In the genomic region with DNA sequence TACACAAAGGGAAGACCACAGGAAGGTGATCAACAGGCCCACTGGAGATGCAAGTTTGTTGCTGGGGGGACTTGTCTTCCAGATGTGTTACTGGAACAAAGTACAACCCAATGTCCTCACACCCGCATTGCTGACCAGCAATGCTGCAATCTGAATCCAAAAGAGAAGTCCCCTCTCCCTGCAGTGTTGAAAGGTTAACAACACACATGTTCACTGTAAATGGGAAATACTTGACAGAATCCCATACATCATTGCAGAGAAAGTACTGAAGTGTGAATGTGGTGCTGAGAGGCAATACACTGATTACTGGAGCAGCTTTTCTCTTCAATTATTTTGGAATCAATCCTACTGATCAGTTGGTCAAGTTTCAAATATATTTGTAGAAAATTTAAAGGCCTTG, we compare ENCODE assay signal across 28 cellular contexts.
"Had no signal": no experiment of that assay in that cellular context is flagged by ENCODE, and none has a peak within 500 bp of the region (broad histone marks: within the 10 kb centered on the region; RNA-seq: fewer than 3 reads in every experiment).

No MANE protein-coding gene starts in this region.

- H3K36me3 Mint-ChIP-seq: stimulated activated effector memory CD8-positive, alpha-beta T cell treated with anti-CD3 and anti-CD28 coated beads, Interleukin-12 subunit alpha, Interleukin-12 subunit beta, amount 100 ng/mL, for 72 hours; stimulated activated memory B cell treated with anti-CD40 and anti-IgM and Interleukin-4, amounts not matched to agents 10 μg/mL and 1 μg/mL and 100 μg/mL, for 72 hours; stimulated activated naive B cell treated with anti-CD40 and anti-IgM and Interleukin-4, amounts not matched to agents 10 μg/mL and 1 μg/mL and 100 μg/mL, for 72 hours; type B pancreatic cell had no signal

- H3K27me3 Mint-ChIP-seq: stimulated activated memory B cell treated with anti-CD40 and anti-IgM and Interleukin-4, amounts not matched to agents 10 μg/mL and 1 μg/mL and 100 μg/mL, for 72 hours; stimulated activated naive B cell treated with anti-CD40 and anti-IgM and Interleukin-4, amounts not matched to agents 10 μg/mL and 1 μg/mL and 100 μg/mL, for 72 hours; stimulated activated naive CD8-positive, alpha-beta T cell treated with anti-CD3 and anti-CD28 coated beads, Interleukin-15, Interleukin-2, amounts not matched to agents 100 ng/mL and 50 ng/mL, for 24 hours; type B pancreatic cell had no signal

- H3K27me3 ChIP-seq: stomach, suprapubic skin, testis, thyroid gland, tibial artery, tibial nerve, transverse colon, upper lobe of left lung, upper lobe of right lung, uterus, vagina had no signal

- H3K9me3 ChIP-seq: stomach, suprapubic skin, testis, thoracic aorta, thyroid gland, tibial artery, tibial nerve, transverse colon, upper lobe of left lung, upper lobe of right lung, uterus, vagina had no signal

- H3K36me3 ChIP-seq: stomach, suprapubic skin, thoracic aorta, thyroid gland, tibial artery, tibial nerve, transverse colon, upper lobe of left lung, upper lobe of right lung, uterus, vagina had no signal

- FAIRE-seq: urothelium cell line had no signal

- H3K27ac ChIP-seq: stomach, suprapubic skin, testis, thoracic aorta, thyroid gland, tibial artery, tibial nerve, transverse colon, upper lobe of left lung, upper lobe of right lung, uterus, vagina had no signal

- H3K4me1 ChIP-seq: stomach, suprapubic skin, testis, thyroid gland, tibial artery, tibial nerve, transverse colon, upper lobe of left lung, upper lobe of right lung, uterus, vagina had no signal

- H3K4me1 Mint-ChIP-seq: stimulated activated effector memory CD8-positive, alpha-beta T cell treated with anti-CD3 and anti-CD28 coated beads, Interleukin-12 subunit alpha, Interleukin-12 subunit beta, amount 100 ng/mL, for 72 hours; stimulated activated memory B cell treated with anti-CD40 and anti-IgM and Interleukin-4, amounts not matched to agents 10 μg/mL and 1 μg/mL and 100 μg/mL, for 72 hours; stimulated activated naive B cell treated with anti-CD40 and anti-IgM and Interleukin-4, amounts not matched to agents 10 μg/mL and 1 μg/mL and 100 μg/mL, for 72 hours had no signal

- DNase-seq: stimulated activated CD4-positive, alpha-beta T cell treated with anti-CD3 and anti-CD28 coated beads, Interleukin-2, amount 100 ng/mL, for 48 hours; stimulated activated CD4-positive, alpha-beta T cell treated with anti-CD3 and anti-CD28 coated beads, Interleukin-4, amount 100 ng/mL, for 1 hour; stimulated activated CD4-positive, alpha-beta T cell treated with anti-CD3 and anti-CD28 coated beads, Interleukin-4, amount 100 ng/mL, for 24 hours; stimulated activated CD4-positive, alpha-beta T cell treated with anti-CD3 and anti-CD28 coated beads, Interleukin-4, amount 100 ng/mL, for 4 hours; stimulated activated CD8-positive, alpha-beta memory T cell treated with anti-CD3 and anti-CD28 coated beads, Interleukin-4, amount 100 ng/mL, for 48 hours; stimulated activated naive B cell treated with anti-CD40 and anti-IgM and Interleukin-4, amounts not matched to agents 10 μg/mL and 1 μg/mL and 100 μg/mL, for 72 hours; stimulated activated naive CD4-positive, alpha-beta T cell; stimulated activated naive CD4-positive, alpha-beta T cell treated with Interleukin-2 at 50 U/mL for 16 hours; stimulated activated naive CD8-positive, alpha-beta T cell treated with anti-CD3 and anti-CD28 coated beads, Interleukin-15, Interleukin-2, amounts not matched to agents 100 U/mL and 50 U/mL, for 24 hours; stomach; substantia nigra; testis; thyroid gland; transverse colon; trophoblast cell; upper lobe of left lung; upper lobe of right lung; uterus had no signal

- H3K4me3 ChIP-seq: stomach, suprapubic skin, testis, thoracic aorta, thyroid gland, tibial artery, tibial nerve, transverse colon, upper lobe of left lung, upper lobe of right lung, uterus, vagina had no signal

- H3K27ac Mint-ChIP-seq: stimulated activated effector memory CD8-positive, alpha-beta T cell treated with anti-CD3 and anti-CD28 coated beads, Interleukin-12 subunit alpha, Interleukin-12 subunit beta, amount 100 ng/mL, for 72 hours; stimulated activated memory B cell treated with anti-CD40 and anti-IgM and Interleukin-4, amounts not matched to agents 10 μg/mL and 1 μg/mL and 100 μg/mL, for 72 hours; stimulated activated naive B cell treated with anti-CD40 and anti-IgM and Interleukin-4, amounts not matched to agents 10 μg/mL and 1 μg/mL and 100 μg/mL, for 72 hours; stimulated activated naive CD8-positive, alpha-beta T cell treated with anti-CD3 and anti-CD28 coated beads, Interleukin-15, Interleukin-2, amounts not matched to agents 100 ng/mL and 50 ng/mL, for 24 hours; type B pancreatic cell had no signal

- H3K4me3 Mint-ChIP-seq: stimulated activated effector memory CD8-positive, alpha-beta T cell treated with anti-CD3 and anti-CD28 coated beads, Interleukin-12 subunit alpha, Interleukin-12 subunit beta, amount 100 ng/mL, for 72 hours; stimulated activated memory B cell treated with anti-CD40 and anti-IgM and Interleukin-4, amounts not matched to agents 10 μg/mL and 1 μg/mL and 100 μg/mL, for 72 hours; stimulated activated naive B cell treated with anti-CD40 and anti-IgM and Interleukin-4, amounts not matched to agents 10 μg/mL and 1 μg/mL and 100 μg/mL, for 72 hours; stimulated activated naive CD8-positive, alpha-beta T cell treated with anti-CD3 and anti-CD28 coated beads, Interleukin-15, Interleukin-2, amounts not matched to agents 100 ng/mL and 50 ng/mL, for 24 hours; type B pancreatic cell had no signal

- H3K9me3 Mint-ChIP-seq: stimulated activated memory B cell treated with anti-CD40 and anti-IgM and Interleukin-4, amounts not matched to agents 10 μg/mL and 1 μg/mL and 100 μg/mL, for 72 hours; stimulated activated naive CD8-positive, alpha-beta T cell treated with anti-CD3 and anti-CD28 coated beads, Interleukin-15, Interleukin-2, amounts not matched to agents 100 ng/mL and 50 ng/mL, for 24 hours; type B pancreatic cell had no signal

- ATAC-seq: stimulated activated effector memory CD8-positive, alpha-beta T cell treated with anti-CD3 and anti-CD28 coated beads, Interleukin-12 subunit alpha, Interleukin-12 subunit beta, amount 100 ng/mL, for 72 hours; stimulated activated memory B cell treated with anti-CD40 and anti-IgM and Interleukin-4, amounts not matched to agents 10 μg/mL and 1 μg/mL and 100 μg/mL, for 72 hours; stimulated activated naive B cell treated with anti-CD40 and anti-IgM and Interleukin-4, amounts not matched to agents 10 μg/mL and 1 μg/mL and 100 μg/mL, for 72 hours; stimulated activated naive CD8-positive, alpha-beta T cell treated with anti-CD3 and anti-CD28 coated beads, Interleukin-15, Interleukin-2, amounts not matched to agents 100 U/mL and 50 U/mL, for 24 hours; upper lobe of right lung had no signal
